In the genomic region with DNA sequence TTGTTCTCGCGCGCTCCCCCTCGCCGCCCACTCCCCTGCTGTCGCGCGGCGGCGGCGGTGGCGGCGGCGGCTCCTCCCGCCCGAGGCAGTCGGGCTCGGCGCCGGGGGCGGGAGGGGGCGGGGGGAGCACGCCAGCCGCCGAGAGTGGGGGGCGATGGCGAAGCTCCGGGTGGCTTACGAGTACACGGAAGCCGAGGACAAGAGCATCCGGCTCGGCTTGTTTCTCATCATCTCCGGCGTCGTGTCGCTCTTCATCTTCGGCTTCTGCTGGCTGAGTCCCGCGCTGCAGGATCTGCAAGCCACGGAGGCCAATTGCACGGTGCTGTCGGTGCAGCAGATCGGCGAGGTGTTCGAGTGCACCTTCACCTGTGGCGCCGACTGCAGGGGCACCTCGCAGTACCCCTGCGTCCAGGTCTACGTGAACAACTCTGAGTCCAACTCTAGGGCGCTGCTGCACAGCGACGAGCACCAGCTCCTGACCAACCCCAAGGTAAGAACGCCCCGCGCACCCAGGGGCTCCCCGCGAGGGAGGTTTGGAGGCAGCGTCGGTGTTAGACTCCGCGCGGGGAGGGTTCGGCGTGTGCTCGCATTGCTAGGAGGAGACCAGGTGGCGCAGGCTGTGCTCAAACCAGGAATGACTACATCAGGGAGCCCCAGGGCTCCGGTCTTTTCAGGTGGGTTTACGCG, we compare ENCODE assay signal across 8 cellular contexts. TPM values are rescaled to one million over a fixed set of nuclear protein-coding genes. Genes with fewer than 3 reads are reported as not detected.
DNase-seq lines count a peak whose midpoint lies in the region; ATAC-seq and TF ChIP-seq lines count a peak whose summit lies in the region.

No MANE protein-coding gene starts in this region.

- H3K9ac ChIP-seq in endodermal cell (ENCODE audit: extremely low read depth, low read length, poor library complexity, severe bottlenecking): peak overlapping the region; percentile 69

- H3K4me1 ChIP-seq in endodermal cell (ENCODE audit: control insufficient read depth, insufficient read depth, low read length): no peaks in the 10 kb centered on the region
- peaks cover 0 to 15% of the 10 kb centered on the region in 2 donors for H3K4me1 ChIP-seq in muscle layer of duodenum (ENCODE audit: control insufficient read depth in 1 of 2, insufficient read depth in 2 of 2, low read length in 2 of 2)

- ATAC-seq in GM18868 (IDR thresholded peaks at IDR 0.05; ENCODE audit: unreplicated experiment) (peak; percentile 37), HG03108 (IDR thresholded peaks at IDR 0.05; ENCODE audit: unreplicated experiment) (peak; percentile 27)

- H3K27ac ChIP-seq in endodermal cell (ENCODE audit: low read depth, low read length): peak overlapping the region; percentile 86
- H3K27ac ChIP-seq in muscle layer of duodenum (ENCODE audit: low read length): no peak overlapping the region

- peaks cover 16% of the 10 kb centered on the region for H3K27me3 Mint-ChIP-seq in endodermal cell (ENCODE audit: insufficient read depth)

- WGBS in endodermal cell (ENCODE audit: insufficient coverage in 1 of 2, insufficient read length in 1 of 2), 2 experiments: 0 to 1% methylated on average over 38 to 71 of the region's 71 CpGs

- H3K27me3 ChIP-seq in endodermal cell (ENCODE audit: control insufficient read depth, insufficient read depth, low read length, poor library complexity, severe bottlenecking): peaks cover 6% of the 10 kb centered on the region
- H3K27me3 ChIP-seq in muscle layer of duodenum (ENCODE audit: low read depth, low read length): peaks cover 16% of the 10 kb centered on the region

- CTCF ChIA-PET in AG04449 (lab: Yijun Ruan, JAX): interaction anchor here (0.7 kb wide), 1 partner anchor 361 kb away, joined by 3 read pairs; no protein-coding TSS in a partner anchor

- H3K36me3 ChIP-seq in endodermal cell (ENCODE audit: control insufficient read depth, insufficient read depth, low read length) (no peaks in the 10 kb centered on the region), muscle layer of duodenum (ENCODE audit: control insufficient read depth in 1 of 2, insufficient read depth in 2 of 2, low read length in 2 of 2) (no peaks in the 10 kb centered on the region)

- H3K4me1 Mint-ChIP-seq in endodermal cell: peaks cover 8% of the 10 kb centered on the region

- no peaks in the 10 kb centered on the region for H3K9me3 Mint-ChIP-seq in endodermal cell

- H3K4me3 Mint-ChIP-seq in endodermal cell: peak overlapping the region; percentile 94

- peak overlapping the region; percentile 90 for H3K27ac Mint-ChIP-seq in endodermal cell

- peaks cover 3% of the 10 kb centered on the region for H3K36me3 Mint-ChIP-seq in endodermal cell (ENCODE audit: low read depth)

- POLR2A ChIA-PET in AG04449 (lab: Yijun Ruan, JAX): no interaction called here

- TF ChIP-seq CTCF in AG04449 (IDR thresholded peaks at IDR 0.05; ENCODE audit: insufficient read depth, low read length, missing control alignments) (no peak), endodermal cell (conservative IDR thresholded peaks at IDR 0.05) (peak; percentile 30)

- H3K4me3 ChIP-seq in AG04449 (ENCODE audit: low read depth, low read length) (peak overlapping the region; percentile 63), endodermal cell (ENCODE audit: low read length) (peak overlapping the region; percentile 95), muscle layer of duodenum (ENCODE audit: low read depth in 1 of 2, low read length in 2 of 2) (peak overlapping the region; percentile 78 to 86)

- H3K9me3 ChIP-seq in endodermal cell (ENCODE audit: control insufficient read depth, low read length) (peaks cover 6% of the 10 kb centered on the region), muscle layer of duodenum (ENCODE audit: control insufficient read depth in 1 of 2, low read length in 2 of 2) (no peaks in the 10 kb centered on the region)

- DNase-seq in AG04449 (ENCODE audit: low read depth, low spot score): no peak
- DNase-seq in NCI-H748 treated with DMSO at 0.1 percent for 48 hours (lab: John Stamatoyannopoulos, UW): peak; percentile 38
- DNase-seq in activated CD8-positive, alpha-beta memory T cell treated with anti-CD3 and anti-CD28 coated beads, Interleukin-2, amount 50 U/mL, for 1 hour (ENCODE audit: extremely low read depth): peak; percentile 21
- DNase-seq in endodermal cell: peak; percentile 89
- DNase-seq in stimulated activated naive CD4-positive, alpha-beta T cell treated with Interleukin-2 at 50 U/mL for 16 hours (lab: John Stamatoyannopoulos, UW): peak; percentile 49

RNA-seq across cellular contexts. Expression of a gene that starts 0.6 kb away (rescaled TPM):
- total RNA-seq in endodermal cell: 10 to 100 TPM; 11.9 to 13.1 TPM
- polyA plus RNA-seq in endodermal cell (2013, experiment 1 of 2): 13.5 TPM
- 13.1 TPM for polyA plus RNA-seq in endodermal cell (2013, experiment 2 of 2)
